ENCODE assay signal across 15 cellular contexts in the genomic region with DNA sequence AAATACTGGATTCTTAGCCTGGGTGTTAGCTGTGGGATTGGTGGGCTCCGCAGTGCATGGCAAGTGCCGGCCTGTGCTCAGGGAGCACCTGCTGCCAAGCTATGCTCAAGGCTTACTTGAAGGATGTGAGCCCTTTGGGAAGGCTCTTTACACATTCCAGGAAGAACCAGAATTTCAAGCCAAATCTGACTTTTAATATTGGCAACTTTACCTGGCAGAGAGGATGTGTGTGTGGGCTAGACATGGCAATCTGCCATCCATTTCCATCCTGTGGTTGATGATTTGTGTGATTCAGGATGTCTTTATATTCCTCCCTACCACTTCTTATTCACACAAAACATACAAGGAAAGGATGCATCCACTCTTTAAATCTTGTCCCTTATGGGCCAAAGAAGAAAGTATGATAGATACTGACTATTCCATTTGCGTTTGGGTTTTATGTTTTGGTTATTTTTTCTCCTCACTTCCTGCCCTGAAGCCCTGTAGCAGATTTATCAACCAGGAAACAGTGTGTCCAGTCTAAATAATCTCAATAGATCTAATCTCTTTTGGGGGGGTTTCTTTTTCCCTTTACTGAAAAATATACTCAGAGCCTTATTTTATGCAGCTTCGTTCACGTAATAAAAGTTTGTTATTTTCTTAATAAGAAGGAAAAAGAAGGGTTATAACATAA.
DNase-seq lines count a peak whose midpoint lies in the region; ATAC-seq and TF ChIP-seq lines count a peak whose summit lies in the region.
"Had no signal": no experiment of that assay in that cellular context is flagged by ENCODE, and none has a peak within 500 bp of the region (broad histone marks: within the 10 kb centered on the region; RNA-seq: fewer than 3 reads in every experiment).

No MANE protein-coding gene starts in this region.

- H3K4me3 ChIP-seq in PC-3 (ENCODE audit: low read length) = no peak overlapping the region
- H3K4me3 ChIP-seq in epithelial cell of esophagus (ENCODE audit: low read length) = no peak overlapping the region
- no peak overlapping the region for H3K4me3 ChIP-seq in mesenchymal stem cell (ENCODE audit: insufficient read depth in 1 of 2, low read depth in 1 of 2, low read length in 2 of 2)
- H3K4me3 ChIP-seq: adrenal gland had no signal

- H3K23ac ChIP-seq in mesenchymal stem cell (ENCODE audit: low read length in 2 of 2) = no peak overlapping the region

- no peak overlapping the region for H3K4ac ChIP-seq in mesenchymal stem cell (ENCODE audit: low read depth in 1 of 2, low read length in 2 of 2)

- DNase-seq in DMS153 treated with DMSO at 0.1 percent for 48 hours (lab: John Stamatoyannopoulos, UW; ENCODE audit: unreplicated experiment) = peak; percentile 20
- DNase-seq in PC-3 = peak; percentile 96
- peak; percentile 66 for DNase-seq in epithelial cell of esophagus (ENCODE audit: low read depth)
- no peak for DNase-seq in mesenchymal stem cell
- DNase-seq in NCI-H146 (lab: John Stamatoyannopoulos, UW) = no peak
- no peak for DNase-seq in T-cell
- no peak for DNase-seq in SKM-1 treated with dmso at 0.1 percent for 144 hours (lab: John Stamatoyannopoulos, UW; ENCODE audit: unreplicated experiment)
- DNase-seq: activated CD4-positive, alpha-beta T cell treated with anti-CD3 and anti-CD28 coated beads for 36 hours; activated T-cell treated with anti-CD3 and anti-CD28 coated beads for 4 hours; adrenal gland; effector memory CD4-positive, alpha-beta T cell; occipital lobe; SW 1271 had no signal

- CTCF ChIA-PET in PC-3 (lab: Charles Lee) (no interaction called here), T-cell (lab: Charles Lee) (no interaction called here)

- POLR2A ChIA-PET in PC-3 (lab: Charles Lee; ENCODE audit: unreplicated experiment) (no interaction called here), T-cell (lab: Charles Lee) (no interaction called here)

- H3K36me3 Mint-ChIP-seq in T-cell = no peaks in the 10 kb centered on the region
- H3K36me3 Mint-ChIP-seq: mesothelial cell of epicardium had no signal

- H3K79me1 ChIP-seq in mesenchymal stem cell (replicated peaks; ENCODE audit: low read length, poor library complexity, severe bottlenecking) = no peaks in the 10 kb centered on the region

- H2AFZ ChIP-seq in PC-3 (ENCODE audit: low read length) = no peak overlapping the region
- H2AFZ ChIP-seq in mesenchymal stem cell (ENCODE audit: low read depth, low read length) = no peak overlapping the region

- H2BK120ac ChIP-seq in mesenchymal stem cell (ENCODE audit: low read depth, low read length) = no peak overlapping the region

- no peak for TF ChIP-seq CTCF in PC-3 (conservative IDR thresholded peaks at IDR 0.05; ENCODE audit: low read depth, low read length)
- TF ChIP-seq CTCF in epithelial cell of esophagus (IDR thresholded peaks at IDR 0.05; ENCODE audit: insufficient read depth, low read depth, low read length, missing control alignments) = no peak

- H3K9ac ChIP-seq in PC-3 (ENCODE audit: low read length) (peak overlapping the region; percentile 11; the same call in 1 of the 2 replicates), mesenchymal stem cell (ENCODE audit: low read length) (peak overlapping the region; percentile 52)

- 98% methylated on average over 2 of the region's 5 CpGs for WGBS in mesenchymal stem cell

- H3K27ac Mint-ChIP-seq in T-cell = no peak overlapping the region
- H3K27ac Mint-ChIP-seq: activated CD4-positive, alpha-beta T cell treated with anti-CD3 and anti-CD28 coated beads for 36 hours; mesothelial cell of epicardium had no signal

- peak overlapping the region; percentile 45 for H3K4me2 ChIP-seq in PC-3 (ENCODE audit: low read length)
- no peak overlapping the region for H3K4me2 ChIP-seq in mesenchymal stem cell (ENCODE audit: low read length, poor library complexity, severe bottlenecking)

- ATAC-seq in PC-3 = peak; percentile 83
- ATAC-seq in T-cell (replicated peaks in 1 of 4) = no peak
- no peak for ATAC-seq in HG03196 (IDR thresholded peaks at IDR 0.05; ENCODE audit: unreplicated experiment)
- ATAC-seq: activated CD4-positive, alpha-beta T cell treated with anti-CD3 and anti-CD28 coated beads for 36 hours had no signal

- H3K27me3 ChIP-seq in PC-3 (ENCODE audit: low read length) = no peaks in the 10 kb centered on the region
- H3K27me3 ChIP-seq in mesenchymal stem cell (ENCODE audit: control insufficient read depth in 1 of 2, insufficient read depth in 1 of 2, low read length in 2 of 2) = no peaks in the 10 kb centered on the region
- H3K27me3 ChIP-seq: adrenal gland had no signal

- H4K8ac ChIP-seq in mesenchymal stem cell (ENCODE audit: low read length) = no peak overlapping the region

- H2BK12ac ChIP-seq in mesenchymal stem cell (ENCODE audit: low read length in 2 of 2) = no peak overlapping the region

- no peak overlapping the region for H3K14ac ChIP-seq in mesenchymal stem cell (ENCODE audit: low read length in 2 of 2)

- no peaks in the 10 kb centered on the region for H3K9me2 ChIP-seq in PC-3 (replicated peaks; ENCODE audit: low read length)

- no peaks in the 10 kb centered on the region for H3K4me1 Mint-ChIP-seq in T-cell
- H3K4me1 Mint-ChIP-seq: activated CD4-positive, alpha-beta T cell treated with anti-CD3 and anti-CD28 coated beads for 36 hours had no signal

- H3K4me1 ChIP-seq in PC-3 (ENCODE audit: insufficient read depth, low read length) = peaks cover 28% of the 10 kb centered on the region
- peaks cover 9% of the 10 kb centered on the region for H3K4me1 ChIP-seq in mesenchymal stem cell (ENCODE audit: control insufficient read depth, insufficient read depth, low read depth, low read length)

- no peaks in the 10 kb centered on the region for H3K36me3 ChIP-seq in PC-3 (ENCODE audit: low read depth, low read length)
- no peaks in the 10 kb centered on the region for H3K36me3 ChIP-seq in mesenchymal stem cell (ENCODE audit: control insufficient read depth in 1 of 2, insufficient read depth in 2 of 2, low read depth in 1 of 2, low read length in 2 of 2)
- H3K36me3 ChIP-seq: adrenal gland had no signal

- H4K20me1 ChIP-seq in PC-3 (ENCODE audit: low read length) = no peaks in the 10 kb centered on the region

- no peak overlapping the region for H4K91ac ChIP-seq in mesenchymal stem cell (ENCODE audit: low read length)

- H2BK15ac ChIP-seq in mesenchymal stem cell (ENCODE audit: low read depth, poor library complexity, severe bottlenecking) = no peak overlapping the region

- intact Hi-C loops in PC-3 (cut with micrococcal nuclease) = loop anchor here (1.0 to 10.0 kb wide), 5 partner anchors 35 to 455 kb away; no protein-coding TSS in a partner anchor

- no peak overlapping the region for H3K4me3 Mint-ChIP-seq in T-cell
- H3K4me3 Mint-ChIP-seq: activated CD4-positive, alpha-beta T cell treated with anti-CD3 and anti-CD28 coated beads for 36 hours; mesothelial cell of epicardium had no signal

- no peak overlapping the region for H3K18ac ChIP-seq in mesenchymal stem cell (ENCODE audit: low read depth in 1 of 2, low read length in 2 of 2)

- no peaks in the 10 kb centered on the region for H3K9me3 ChIP-seq in PC-3 (ENCODE audit: low read length)
- peaks cover 4% of the 10 kb centered on the region for H3K9me3 ChIP-seq in mesenchymal stem cell (ENCODE audit: control insufficient read depth, low read length)
- H3K9me3 ChIP-seq: adrenal gland had no signal

- no peaks in the 10 kb centered on the region for H3F3A ChIP-seq in PC-3 (ENCODE audit: low read length, unreplicated experiment)

- no TSS peak for BruUV-seq in PC-3 (replicated peaks; lab: Mats Ljungman, UMichigan)

- no peak overlapping the region for H2BK5ac ChIP-seq in mesenchymal stem cell (ENCODE audit: low read depth, low read length, poor library complexity, severe bottlenecking)

- no peaks in the 10 kb centered on the region for H3K9me3 Mint-ChIP-seq in T-cell
- H3K9me3 Mint-ChIP-seq: mesothelial cell of epicardium had no signal

- peak overlapping the region; percentile 68 for H3K27ac ChIP-seq in PC-3 (ENCODE audit: low read length)
- no peak overlapping the region for H3K27ac ChIP-seq in mesenchymal stem cell (ENCODE audit: low read length, poor library complexity, severe bottlenecking)

- no peaks in the 10 kb centered on the region for H3K79me2 ChIP-seq in PC-3 (ENCODE audit: low read length)

- no peaks in the 10 kb centered on the region for H3K27me3 Mint-ChIP-seq in T-cell
- H3K27me3 Mint-ChIP-seq: activated CD4-positive, alpha-beta T cell treated with anti-CD3 and anti-CD28 coated beads for 36 hours had no signal

- no peak overlapping the region for H2AK5ac ChIP-seq in mesenchymal stem cell (ENCODE audit: low read length, severe bottlenecking)

Comparison
In these comparisons a context has a peak if more than half of its experiments do, and no peak if none do; other contexts are left out.
1. DNase-seq: peak in DMS153 treated with DMSO at 0.1 percent for 48 hours (single experiment), PC-3 (single experiment) and epithelial cell of esophagus (single experiment); none in mesenchymal stem cell (single experiment), NCI-H146 (single experiment), T-cell (0 of 34) and SKM-1 treated with dmso at 0.1 percent for 144 hours (single experiment).